Comparison of ENCODE assay signal across 9 cellular contexts in the genomic region with DNA sequence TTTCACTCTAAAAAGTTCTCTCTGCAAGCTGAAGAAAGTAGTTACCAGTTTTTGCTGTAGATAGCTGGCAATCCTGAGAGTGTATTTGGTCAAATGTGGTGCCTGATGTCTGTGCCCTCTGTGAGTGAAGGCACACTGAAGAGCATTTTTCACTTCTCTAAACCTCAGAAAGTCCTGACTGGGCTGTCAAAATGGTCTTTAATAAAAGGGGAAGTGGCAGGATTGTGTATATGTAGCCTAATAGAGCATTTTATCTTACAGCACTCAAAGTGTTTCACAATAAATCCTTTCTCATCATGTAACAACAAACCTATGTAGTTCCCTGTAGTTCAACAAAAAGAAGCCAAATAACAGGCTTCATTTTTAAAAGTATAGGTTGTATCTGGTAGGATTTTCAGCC.
DNase-seq lines count a peak whose midpoint lies in the region; ATAC-seq, FAIRE-seq and TF ChIP-seq lines count a peak whose summit lies in the region.
"Had no signal": no experiment of that assay in that cellular context is flagged by ENCODE, and none has a peak within 500 bp of the region (broad histone marks: within the 10 kb centered on the region; RNA-seq: fewer than 3 reads in every experiment).

No MANE protein-coding gene starts in this region.

- intact Hi-C loops in left colon (cut with DNase I, micrococcal nuclease) (no loop called here), kidney (cut with DNase I) (no loop called here)

- no peaks in the 10 kb centered on the region for H3K9me3 ChIP-seq in kidney (ENCODE audit: control insufficient read depth in 1 of 2, low read length in 2 of 2)

- no peak overlapping the region for H3K27ac ChIP-seq in kidney (ENCODE audit: low read depth in 2 of 2, low read length in 2 of 2)

- FAIRE-seq in kidney (lab: Jason Lieb, UNC) = no peak

- no peaks in the 10 kb centered on the region for H3K27me3 Mint-ChIP-seq in IgD-negative memory B cell

- DNase-seq in left colon (no peak), HUDEP-2 (lab: John Stamatoyannopoulos, UW; ENCODE audit: unreplicated experiment in 76 of 76) (no peak), HPDE6-E6E7 (ENCODE audit: extremely low spot score) (no peak), kidney (no peak), T-helper 1 cell (no peak)

- no peak overlapping the region for H3K9ac ChIP-seq in kidney (ENCODE audit: low read length in 2 of 2)

- H3K27ac Mint-ChIP-seq in IgD-negative memory B cell = peak overlapping the region in 2 of 3 donors; percentile 57 to 61

- no peaks in the 10 kb centered on the region for H3K4me1 ChIP-seq in kidney (ENCODE audit: control insufficient read depth in 1 of 2, insufficient read depth in 1 of 2, low read depth in 1 of 2, low read length in 2 of 2)

- H3K36me3 Mint-ChIP-seq in IgD-negative memory B cell = no peaks in the 10 kb centered on the region

- H3K9me3 Mint-ChIP-seq in IgD-negative memory B cell = no peaks in the 10 kb centered on the region

- no peak overlapping the region for H3K4me3 ChIP-seq in kidney (ENCODE audit: low read length in 2 of 2)
- H3K4me3 ChIP-seq: smooth muscle cell had no signal

- no peak for TF ChIP-seq CTCF in kidney (IDR thresholded peaks at IDR 0.05; ENCODE audit: borderline replicate concordance, extremely low read depth, insufficient read depth)

- H3K36me3 ChIP-seq in kidney (ENCODE audit: control insufficient read depth in 1 of 2, insufficient read depth in 2 of 2, low read length in 2 of 2) = no peaks in the 10 kb centered on the region

- ATAC-seq in GM18520 (IDR thresholded peaks at IDR 0.05; ENCODE audit: unreplicated experiment) (peak; percentile 93), GM21825 (IDR thresholded peaks at IDR 0.05; ENCODE audit: unreplicated experiment) (peak; percentile 96), left colon (peak; percentile 26)

- H3K4me1 Mint-ChIP-seq in IgD-negative memory B cell = peaks cover 5 to 12% (median 6%) of the 10 kb centered on the region in 3 donors

- H3K4me3 Mint-ChIP-seq in IgD-negative memory B cell = peak overlapping the region in 2 of 4 donors; percentile 2 to 14

Comparison
In these comparisons a context has a peak if more than half of its experiments do, and no peak if none do; other contexts are left out.
1. ATAC-seq: peak in every context shown above with its lines; median percentile 96 in GM21825; 93 in GM18520; 26 in left colon.